ENCODE assay signal across 17 cellular contexts in the genomic region with DNA sequence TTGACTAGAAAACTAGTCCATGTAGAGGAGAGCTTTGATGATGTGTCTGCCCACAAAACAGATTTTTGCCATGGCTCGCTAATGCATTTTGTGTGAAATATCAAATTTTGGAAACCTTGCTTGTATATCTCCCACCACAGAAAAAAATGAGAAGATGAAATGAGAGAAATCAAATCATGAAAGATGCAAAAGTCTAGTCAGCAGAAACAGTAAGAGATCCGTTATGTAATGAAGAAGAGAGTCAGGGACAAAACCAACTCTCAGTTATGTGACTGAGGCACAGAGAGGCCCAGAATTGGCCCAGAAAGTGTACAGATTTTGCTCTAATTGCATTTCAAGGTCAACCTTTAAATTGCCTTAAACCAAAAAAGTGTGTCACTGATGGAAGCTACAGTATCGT.
"Had no signal": no experiment of that assay in that cellular context is flagged by ENCODE, and none has a peak within 500 bp of the region (broad histone marks: within the 10 kb centered on the region; RNA-seq: fewer than 3 reads in every experiment).

No MANE protein-coding gene starts in this region.

- ATAC-seq: activated CD8-positive, alpha-beta T cell treated with anti-CD3 and anti-CD28 coated beads, Interleukin-2, amount 10 ng/mL, durations not matched to agents 7 days and 5 days; naive thymus-derived CD4-positive, alpha-beta T cell had no signal

- H3K4me3 ChIP-seq: pancreas, upper lobe of left lung had no signal

- H3K4me3 Mint-ChIP-seq: activated CD4-positive, alpha-beta T cell treated with anti-CD3 and anti-CD28 coated beads, Interleukin-2, amount 10 ng/mL, durations not matched to agents 24 days and 14 days; activated CD8-positive, alpha-beta T cell treated with anti-CD3 and anti-CD28 coated beads, Interleukin-2, amount 10 ng/mL, durations not matched to agents 7 days and 5 days; naive thymus-derived CD4-positive, alpha-beta T cell had no signal

- H3K27me3 ChIP-seq: pancreas, upper lobe of left lung had no signal

- H3K9me3 ChIP-seq: pancreas, upper lobe of left lung had no signal

- DNase-seq: activated CD4-positive, alpha-beta T cell treated with anti-CD3 and anti-CD28 coated beads, Interleukin-2, amount 10 ng/mL, durations not matched to agents 24 days and 14 days; activated CD4-positive, CD25-positive, alpha-beta regulatory T cell; activated CD8-positive, alpha-beta memory T cell treated with anti-CD3 and anti-CD28 coated beads, Interleukin-2, amount 50 U/mL, for 48 hours; activated CD8-positive, alpha-beta T cell treated with anti-CD3 and anti-CD28 coated beads, Interleukin-2, amount 10 ng/mL, durations not matched to agents 7 days and 5 days; activated gamma-delta T cell treated with Interleukin-2 at 50 U/mL for 16 hours; anterior cingulate cortex; hippocampal formation; kidney; naive thymus-derived CD4-positive, alpha-beta T cell; pancreas; SHP77 treated with DMSO at 0.1 percent for 48 hours; stimulated activated CD4-positive, alpha-beta T cell treated with anti-CD3 and anti-CD28 coated beads, Interleukin-4, amount 100 ng/mL, for 4 hours; stimulated activated CD8-positive, alpha-beta memory T cell treated with anti-CD3 and anti-CD28 coated beads, Interleukin-4, amount 100 ng/mL, for 48 hours; stimulated activated naive CD4-positive, alpha-beta T cell treated with Interleukin-2 at 50 U/mL for 16 hours; upper lobe of left lung had no signal

- H3K27ac Mint-ChIP-seq: activated CD4-positive, alpha-beta T cell treated with anti-CD3 and anti-CD28 coated beads, Interleukin-2, amount 10 ng/mL, durations not matched to agents 24 days and 14 days; activated CD8-positive, alpha-beta T cell treated with anti-CD3 and anti-CD28 coated beads, Interleukin-2, amount 10 ng/mL, durations not matched to agents 7 days and 5 days; naive thymus-derived CD4-positive, alpha-beta T cell had no signal

- H3K9me3 Mint-ChIP-seq: naive thymus-derived CD4-positive, alpha-beta T cell had no signal

- H3K36me3 ChIP-seq: pancreas, upper lobe of left lung had no signal

- H3K27me3 Mint-ChIP-seq: activated CD4-positive, alpha-beta T cell treated with anti-CD3 and anti-CD28 coated beads, Interleukin-2, amount 10 ng/mL, durations not matched to agents 24 days and 14 days; naive thymus-derived CD4-positive, alpha-beta T cell had no signal

- FAIRE-seq: bronchial epithelial cell, kidney, pancreas, small intestine had no signal
